In the genomic region with DNA sequence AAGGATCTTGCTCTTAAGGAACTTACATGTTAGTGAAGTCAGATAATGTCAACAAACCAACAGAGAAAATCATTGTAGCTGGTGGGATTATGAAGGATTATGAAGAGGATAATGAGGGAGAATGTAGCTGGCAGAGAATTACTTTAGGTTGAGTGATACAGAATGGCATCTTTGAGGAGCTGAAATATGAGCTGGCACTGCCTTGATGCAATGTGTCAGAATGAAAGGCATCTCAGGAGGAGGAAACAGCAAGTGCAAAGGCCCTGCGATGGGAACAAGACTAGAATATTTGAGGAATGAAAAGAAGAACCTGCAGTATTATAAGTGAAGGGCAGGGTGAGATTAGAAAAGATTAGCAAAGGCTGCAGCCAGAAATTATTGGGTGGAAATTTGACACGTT, we compare ENCODE assay signal across 34 cellular contexts.
"Had no signal": no experiment of that assay in that cellular context is flagged by ENCODE, and none has a peak within 500 bp of the region (broad histone marks: within the 10 kb centered on the region; RNA-seq: fewer than 3 reads in every experiment).

No MANE protein-coding gene starts in this region.

- H3K36me3 Mint-ChIP-seq: activated naive CD8-positive, alpha-beta T cell treated with anti-CD3 and anti-CD28 coated beads for 36 hours; brain; immature natural killer cell; naive thymus-derived CD4-positive, alpha-beta T cell; stimulated activated memory B cell treated with anti-CD40 and anti-IgM and Interleukin-4, amounts not matched to agents 10 μg/mL and 1 μg/mL and 100 μg/mL, for 72 hours had no signal

- H3K4me3 Mint-ChIP-seq: activated naive CD4-positive, alpha-beta T cell treated with anti-CD3 and anti-CD28 coated beads for 36 hours; activated naive CD8-positive, alpha-beta T cell treated with anti-CD3 and anti-CD28 coated beads for 36 hours; activated T-helper 1 cell treated with anti-CD3 and anti-CD28 coated beads, Interleukin-12 subunit alpha, Interleukin-12 subunit beta, Interleukin-2, Interleukin-4 antibody, amounts not matched to agents 30 ng/mL and 10 ng/mL and 1 ng/mL, durations not matched to agents 14 hours and 24 hours and 36 hours; brain; immature natural killer cell; naive thymus-derived CD4-positive, alpha-beta T cell; stimulated activated memory B cell treated with anti-CD40 and anti-IgM and Interleukin-4, amounts not matched to agents 10 μg/mL and 1 μg/mL and 100 μg/mL, for 72 hours; stimulated activated naive CD8-positive, alpha-beta T cell treated with anti-CD3 and anti-CD28 coated beads, Interleukin-15, amount 100 ng/mL, for 72 hours had no signal

- H3K27me3 Mint-ChIP-seq: activated naive CD8-positive, alpha-beta T cell treated with anti-CD3 and anti-CD28 coated beads for 36 hours; brain; naive thymus-derived CD4-positive, alpha-beta T cell; stimulated activated memory B cell treated with anti-CD40 and anti-IgM and Interleukin-4, amounts not matched to agents 10 μg/mL and 1 μg/mL and 100 μg/mL, for 72 hours; stimulated activated naive CD8-positive, alpha-beta T cell treated with anti-CD3 and anti-CD28 coated beads, Interleukin-15, amount 100 ng/mL, for 72 hours had no signal

- H3K9me3 Mint-ChIP-seq: activated naive CD4-positive, alpha-beta T cell treated with anti-CD3 and anti-CD28 coated beads for 36 hours; activated naive CD8-positive, alpha-beta T cell treated with anti-CD3 and anti-CD28 coated beads for 36 hours; activated T-helper 1 cell treated with anti-CD3 and anti-CD28 coated beads, Interleukin-12 subunit alpha, Interleukin-12 subunit beta, Interleukin-2, Interleukin-4 antibody, amounts not matched to agents 30 ng/mL and 10 ng/mL and 1 ng/mL, durations not matched to agents 14 hours and 24 hours and 36 hours had no signal

- H3K36me3 ChIP-seq: ascending aorta, cardiac muscle cell, colonic mucosa, heart left ventricle, ovary, upper lobe of right lung had no signal

- DNase-seq: activated CD4-positive, alpha-beta T cell treated with anti-CD3 and anti-CD28 coated beads for 48 hours; activated CD4-positive, alpha-beta T cell treated with anti-CD3 and anti-CD28 coated beads, Interleukin-2, amount 50 U/mL, for 48 hours; activated CD8-positive, alpha-beta memory T cell treated with anti-CD3 and anti-CD28 coated beads, Interleukin-2, amount 50 U/mL, for 4 hours; activated effector memory CD4-positive, alpha-beta T cell treated with anti-CD3 and anti-CD28 coated beads, Interleukin-2, amount 50 U/mL, for 16 hours; activated naive CD4-positive, alpha-beta T cell treated with anti-CD3 and anti-CD28 coated beads for 36 hours; activated naive CD8-positive, alpha-beta T cell treated with anti-CD3 and anti-CD28 coated beads for 36 hours; activated T-cell treated with anti-CD3 and anti-CD28 coated beads, Interleukin-2, amount 50 U/mL, for 1 hour; cerebellar nuclear complex; colonic mucosa; dorsolateral prefrontal cortex; effector memory CD4-positive, alpha-beta T cell; erythroblast; heart left ventricle; hypothalamus; immature natural killer cell; kidney; midbrain; naive thymus-derived CD4-positive, alpha-beta T cell; ovary; small intestine; stimulated activated CD4-positive, alpha-beta T cell treated with anti-CD3 and anti-CD28 coated beads, Interleukin-1b, Interleukin-23, amount 100 ng/mL, for 48 hours; stimulated activated CD4-positive, alpha-beta T cell treated with anti-CD3 and anti-CD28 coated beads, Interleukin-4, amount 100 ng/mL, for 4 hours; stimulated activated CD8-positive, alpha-beta memory T cell treated with anti-CD3 and anti-CD28 coated beads, Interleukin-4, amount 100 ng/mL, for 48 hours; stimulated activated naive CD8-positive, alpha-beta T cell treated with anti-CD3 and anti-CD28 coated beads, Interleukin-15, amount 100 ng/mL, for 72 hours; substantia nigra; T-helper 2 cell; upper lobe of right lung had no signal

- H3K4me1 ChIP-seq: ascending aorta, colonic mucosa, upper lobe of right lung had no signal

- H3K27me3 ChIP-seq: ascending aorta, cardiac muscle cell, colonic mucosa, dorsolateral prefrontal cortex, heart left ventricle, ovary, upper lobe of right lung had no signal

- H3K27ac ChIP-seq: ascending aorta, cardiac muscle cell, colonic mucosa, ovary, upper lobe of right lung, VCaP had no signal

- H3K27ac Mint-ChIP-seq: activated naive CD4-positive, alpha-beta T cell treated with anti-CD3 and anti-CD28 coated beads for 36 hours; activated naive CD8-positive, alpha-beta T cell treated with anti-CD3 and anti-CD28 coated beads for 36 hours; activated T-helper 1 cell treated with anti-CD3 and anti-CD28 coated beads, Interleukin-12 subunit alpha, Interleukin-12 subunit beta, Interleukin-2, Interleukin-4 antibody, amounts not matched to agents 30 ng/mL and 10 ng/mL and 1 ng/mL, durations not matched to agents 14 hours and 24 hours and 36 hours; brain; immature natural killer cell; naive thymus-derived CD4-positive, alpha-beta T cell; progenitor cell of endocrine pancreas; stimulated activated memory B cell treated with anti-CD40 and anti-IgM and Interleukin-4, amounts not matched to agents 10 μg/mL and 1 μg/mL and 100 μg/mL, for 72 hours had no signal

- H3K4me1 Mint-ChIP-seq: activated naive CD8-positive, alpha-beta T cell treated with anti-CD3 and anti-CD28 coated beads for 36 hours; immature natural killer cell; naive thymus-derived CD4-positive, alpha-beta T cell; stimulated activated memory B cell treated with anti-CD40 and anti-IgM and Interleukin-4, amounts not matched to agents 10 μg/mL and 1 μg/mL and 100 μg/mL, for 72 hours; stimulated activated naive CD8-positive, alpha-beta T cell treated with anti-CD3 and anti-CD28 coated beads, Interleukin-15, amount 100 ng/mL, for 72 hours had no signal

- H3K9me3 ChIP-seq: ascending aorta, colonic mucosa, heart left ventricle, ovary, upper lobe of right lung had no signal

- H3K4me3 ChIP-seq: ascending aorta, cardiac muscle cell, colonic mucosa, dorsolateral prefrontal cortex, heart left ventricle, ovary, upper lobe of right lung had no signal
